In genomic region chr22:20937031-20937793, GRCh38 we compare ENCODE assay signal across 14 cellular contexts. TPM values are rescaled to one million over a fixed set of nuclear protein-coding genes. Genes with fewer than 3 reads are reported as not detected.
DNase-seq lines count a peak whose midpoint lies in the region; ATAC-seq and TF ChIP-seq lines count a peak whose summit lies in the region.
"Had no signal": no experiment of that assay in that cellular context is flagged by ENCODE, and none has a peak within 500 bp of the region (broad histone marks: within the 10 kb centered on the region; RNA-seq: fewer than 3 reads in every experiment).

No MANE protein-coding gene starts in this region.

- no peak for DNase-seq in activated naive CD8-positive, alpha-beta T cell treated with anti-CD3 and anti-CD28 coated beads for 36 hours
- DNase-seq in mucosa of gallbladder (ENCODE audit: low spot score): peak; percentile 57
- no peak for DNase-seq in testis
- no peak for DNase-seq in mesenteric fat pad (ENCODE audit: low spot score)
- no peak for DNase-seq in sciatic nerve (ENCODE audit: low spot score)
- DNase-seq: activated CD4-positive, CD25-positive, alpha-beta regulatory T cell; activated naive CD4-positive, alpha-beta T cell treated with anti-CD3 and anti-CD28 coated beads, Interleukin-2, amount 50 U/mL, for 16 hours; effector memory CD4-positive, alpha-beta T cell; hypothalamus; NCI-H1930; stimulated activated CD4-positive, alpha-beta T cell treated with anti-CD3 and anti-CD28 coated beads, Interleukin-4, amount 100 ng/mL, for 4 hours had no signal

- peaks cover 56% of the 10 kb centered on the region for H3K36me3 Mint-ChIP-seq in activated naive CD8-positive, alpha-beta T cell treated with anti-CD3 and anti-CD28 coated beads for 36 hours

- H3K4me3 Mint-ChIP-seq in activated naive CD8-positive, alpha-beta T cell treated with anti-CD3 and anti-CD28 coated beads for 36 hours: no peak overlapping the region

- TF ChIP-seq CTCF in 22Rv1 (IDR thresholded peaks at IDR 0.05) (no peak), DOHH2 (IDR thresholded peaks at IDR 0.05; ENCODE audit: low read depth, low read length, poor library complexity, severe bottlenecking) (no peak), testis (IDR thresholded peaks at IDR 0.05) (no peak)

- H3F3A ChIP-seq in DOHH2 (ENCODE audit: control insufficient read depth, insufficient read depth): 0 out of 2 replicates have a peak, but pooled peaks cover 7% of the 10 kb centered on the region

- H4K20me1 ChIP-seq in DOHH2 (ENCODE audit: control insufficient read depth, insufficient read depth, low read depth, low read length): peaks cover 41% of the 10 kb centered on the region

- no peaks in the 10 kb centered on the region for H3K27me3 ChIP-seq in DOHH2 (ENCODE audit: control insufficient read depth, low read length)
- no peaks in the 10 kb centered on the region for H3K27me3 ChIP-seq in testis

- peaks cover 23% of the 10 kb centered on the region for H3K4me1 ChIP-seq in DOHH2 (ENCODE audit: control insufficient read depth, low read length)
- H3K4me1 ChIP-seq in testis: peaks cover 7% of the 10 kb centered on the region

- no peaks in the 10 kb centered on the region for H3K9me3 ChIP-seq in DOHH2 (ENCODE audit: control insufficient read depth, insufficient read depth, low read length)
- no peaks in the 10 kb centered on the region for H3K9me3 ChIP-seq in testis

- H3K4me3 ChIP-seq in DOHH2 (ENCODE audit: low read length) (no peak overlapping the region), testis (no peak overlapping the region)

- no peaks in the 10 kb centered on the region for H3K27me3 Mint-ChIP-seq in activated naive CD8-positive, alpha-beta T cell treated with anti-CD3 and anti-CD28 coated beads for 36 hours

- H3K79me2 ChIP-seq in DOHH2 (ENCODE audit: control insufficient read depth, low read length): peaks cover 99% of the 10 kb centered on the region

- ATAC-seq in HG03520 (IDR thresholded peaks at IDR 0.05; ENCODE audit: unreplicated experiment) (no peak), sciatic nerve (no peak)

- peaks cover 73% of the 10 kb centered on the region for H3K36me3 ChIP-seq in DOHH2 (ENCODE audit: control insufficient read depth, low read length)
- no peaks in the 10 kb centered on the region for H3K36me3 ChIP-seq in testis (ENCODE audit: low read depth, missing control alignments)

- 0 out of 2 replicates have a peak overlapping the region, but pooled peaks have one; percentile 6 for H3K4me2 ChIP-seq in DOHH2 (ENCODE audit: low read length)

- H3K9me3 Mint-ChIP-seq in activated naive CD8-positive, alpha-beta T cell treated with anti-CD3 and anti-CD28 coated beads for 36 hours: no peaks in the 10 kb centered on the region

- H3K27ac ChIP-seq in 22Rv1: 0 out of 2 replicates have a peak overlapping the region, but pooled peaks have one; percentile 25
- no peak overlapping the region for H3K27ac ChIP-seq in DOHH2 (ENCODE audit: low read depth, low read length)
- H3K27ac ChIP-seq in testis: no peak overlapping the region

- 65 to 68% methylated on average over 12 of the region's 12 CpGs for WGBS in testis, 2 donors

- H3K9me2 ChIP-seq in DOHH2 (replicated peaks; ENCODE audit: control insufficient read depth, low read length): no peaks in the 10 kb centered on the region

- TF ChIP-seq POLR2A in testis (IDR thresholded peaks at IDR 0.05): no peak

- peak overlapping the region; percentile 6 for H3K27ac Mint-ChIP-seq in activated naive CD8-positive, alpha-beta T cell treated with anti-CD3 and anti-CD28 coated beads for 36 hours

- H3K4me1 Mint-ChIP-seq in activated naive CD8-positive, alpha-beta T cell treated with anti-CD3 and anti-CD28 coated beads for 36 hours: peaks cover 75% of the 10 kb centered on the region

- intact Hi-C loops in testis (cut with DNase I; ENCODE audit: low total_unique reads): no loop called here
- intact Hi-C loops in sciatic nerve (cut with DNase I): no loop called here

RNA-seq across cellular contexts. Expression of gene CRKL, which starts 20.0 kb away (rescaled TPM):
- total RNA-seq in activated naive CD8-positive, alpha-beta T cell treated with anti-CD3 and anti-CD28 coated beads for 36 hours: 10 to 100 TPM; 82.1 to 82.2 TPM
- total RNA-seq in mucosa of gallbladder (54.1 TPM), testis (10 to 100 TPM; 47.5 to 60.2 TPM), mesenteric fat pad (46.1 TPM), sciatic nerve (61.4 TPM)
- 31.9 TPM for polyA plus RNA-seq in testis (ENCODE audit: insufficient read depth, low read depth, low replicate concordance)

RNA-seq across cellular contexts. Expression of gene AIFM3, which starts 29.8 kb away (rescaled TPM):
- total RNA-seq in activated naive CD8-positive, alpha-beta T cell treated with anti-CD3 and anti-CD28 coated beads for 36 hours: under 1 TPM in 1 of 2 experiments, not detected in 1; 0.14 TPM
- total RNA-seq in mucosa of gallbladder: 8.3 TPM
- total RNA-seq in testis: 1 to 10 TPM; 1.6 to 2.9 TPM
- polyA plus RNA-seq in testis (ENCODE audit: insufficient read depth, low read depth, low replicate concordance): 0.88 TPM
- total RNA-seq in mesenteric fat pad: 2.1 TPM
- 2.1 TPM for total RNA-seq in sciatic nerve

RNA-seq across cellular contexts. Expression of gene LZTR1, which starts 44.9 kb away (rescaled TPM):
- 10 to 100 TPM; 32.4 to 39.2 TPM for total RNA-seq in activated naive CD8-positive, alpha-beta T cell treated with anti-CD3 and anti-CD28 coated beads for 36 hours
- 93.5 TPM for total RNA-seq in mucosa of gallbladder
- 10 to 100 TPM; 61.5 to 61.6 TPM for total RNA-seq in testis
- polyA plus RNA-seq in testis (ENCODE audit: insufficient read depth, low read depth, low replicate concordance): 32.4 TPM
- 70.8 TPM for total RNA-seq in mesenteric fat pad
- 72.9 TPM for total RNA-seq in sciatic nerve
